In the genomic region with DNA sequence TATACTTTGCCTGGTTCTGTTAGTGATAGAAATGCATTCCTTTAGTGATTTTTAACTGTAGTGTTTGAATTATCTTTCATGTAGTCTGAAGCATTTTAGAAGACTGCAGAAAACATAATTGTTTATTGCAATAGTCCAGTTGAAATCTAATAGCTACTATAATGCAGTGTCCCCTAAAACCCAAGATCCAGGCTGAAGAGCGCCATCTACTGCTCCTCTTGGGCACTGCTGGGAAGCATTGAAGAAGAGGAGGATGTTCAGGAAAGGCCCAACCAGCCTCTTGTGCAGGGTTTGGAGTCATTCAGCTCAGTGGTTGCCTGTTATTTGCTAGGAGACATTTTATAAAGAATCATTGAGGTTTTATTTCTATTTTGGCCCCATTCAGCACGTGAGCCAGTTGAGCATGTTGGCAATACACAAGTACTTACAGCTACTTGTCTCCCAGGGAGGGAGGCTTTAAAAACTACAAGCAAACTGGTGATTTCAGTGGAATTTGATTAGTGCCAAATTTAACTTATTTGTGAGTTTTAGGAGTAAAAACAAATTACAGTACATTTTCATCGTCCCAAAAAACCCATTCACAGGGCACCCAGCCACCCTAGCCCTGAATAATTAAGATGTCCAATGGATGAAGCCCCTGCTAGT, we compare ENCODE assay signal across 8 cellular contexts.
DNase-seq lines count a peak whose midpoint lies in the region; ATAC-seq, FAIRE-seq and TF ChIP-seq lines count a peak whose summit lies in the region.

No MANE protein-coding gene starts in this region.

- peak; percentile 100 for TF ChIP-seq CTCF in AG10803 (conservative IDR thresholded peaks at IDR 0.05; ENCODE audit: low read length)

- DNase-seq in AG10803 (ENCODE audit: low read depth) (peak; percentile 67), H4 (ENCODE audit: low spot score) (peak; percentile 42), NCI-H82 (lab: John Stamatoyannopoulos, UW) (peak; percentile 82), middle frontal gyrus (ENCODE audit: extremely low spot score, low spot score) (peak; percentile 75)
- DNase-seq in activated CD8-positive, alpha-beta memory T cell treated with anti-CD3 and anti-CD28 coated beads for 48 hours (ENCODE audit: low read depth in 2 of 3, low spot score in 2 of 3), result peak; percentile 11 to 34 (median 23)
- peak; percentile 21 for DNase-seq in stimulated activated CD8-positive, alpha-beta memory T cell treated with anti-CD3 and anti-CD28 coated beads, Interleukin-7, amount 100 ng/mL, for 24 hours (ENCODE audit: low read depth)

- FAIRE-seq in endometrium (lab: Jason Lieb, UNC), result peak; percentile 73

- ATAC-seq in HG03460 (IDR thresholded peaks at IDR 0.05; ENCODE audit: unreplicated experiment), result no peak

- no peak overlapping the region for H3K4me3 ChIP-seq in AG10803 (ENCODE audit: low read length)

Comparison
In these comparisons a context has a peak if more than half of its experiments do, and no peak if none do; other contexts are left out.
1. DNase-seq: peak in every context shown above with its lines; median percentile 82 in NCI-H82; 75 in middle frontal gyrus; 67 in AG10803; 42 in H4; 23 in activated CD8-positive, alpha-beta memory T cell treated with anti-CD3 and anti-CD28 coated beads for 48 hours; 21 in stimulated activated CD8-positive, alpha-beta memory T cell treated with anti-CD3 and anti-CD28 coated beads, Interleukin-7, amount 100 ng/mL, for 24 hours.